Comparison of ENCODE assay signal across 13 cellular contexts in the genomic region with DNA sequence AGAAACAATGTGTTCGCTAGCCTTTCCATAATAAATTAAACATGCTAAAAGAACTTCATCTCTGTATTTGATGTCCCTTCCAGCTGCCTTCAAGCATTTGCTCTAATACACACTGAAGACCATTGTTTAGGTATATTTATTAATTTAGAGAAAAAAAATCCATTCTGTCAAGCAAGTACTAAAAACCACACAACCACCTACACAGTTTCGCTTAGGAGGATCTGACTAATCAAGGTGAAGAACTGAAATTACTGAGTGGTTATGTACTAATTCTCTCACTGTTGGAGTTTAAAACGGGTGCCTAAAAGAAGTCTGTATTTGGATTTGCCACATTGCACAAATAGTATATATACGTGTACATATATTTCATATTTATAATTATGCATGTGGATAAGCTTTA. TPM values are rescaled to one million over a fixed set of nuclear protein-coding genes. Genes with fewer than 3 reads are reported as not detected.
DNase-seq lines count a peak whose midpoint lies in the region; ATAC-seq and TF ChIP-seq lines count a peak whose summit lies in the region.
"Had no signal": no experiment of that assay in that cellular context is flagged by ENCODE, and none has a peak within 500 bp of the region (broad histone marks: within the 10 kb centered on the region; RNA-seq: fewer than 3 reads in every experiment).

No MANE protein-coding gene starts in this region.

- no peak overlapping the region for H3K4me3 ChIP-seq in MG63
- no peak overlapping the region for H3K4me3 ChIP-seq in lower lobe of right lung
- H3K4me3 ChIP-seq: ascending aorta, thyroid gland had no signal

- no peaks in the 10 kb centered on the region for H3K4me1 ChIP-seq in lower lobe of right lung
- H3K4me1 ChIP-seq: ascending aorta, thyroid gland had no signal

- no peak overlapping the region for H3K27ac ChIP-seq in lower lobe of right lung
- H3K27ac ChIP-seq: ascending aorta, thyroid gland had no signal

- H3K36me3 ChIP-seq in MG63 (no peaks in the 10 kb centered on the region), lower lobe of right lung (no peaks in the 10 kb centered on the region)
- H3K36me3 ChIP-seq: ascending aorta, thyroid gland had no signal

- H3K9me3 ChIP-seq in MG63 (no peaks in the 10 kb centered on the region), lower lobe of right lung (no peaks in the 10 kb centered on the region)
- H3K9me3 ChIP-seq: ascending aorta, thyroid gland had no signal

- H3K27me3 ChIP-seq in MG63: no peaks in the 10 kb centered on the region
- no peaks in the 10 kb centered on the region for H3K27me3 ChIP-seq in lower lobe of right lung (ENCODE audit: low read depth)
- H3K27me3 ChIP-seq: ascending aorta, thyroid gland had no signal

- peak; percentile 79 for ATAC-seq in GM18505 (IDR thresholded peaks at IDR 0.05; ENCODE audit: unreplicated experiment)
- ATAC-seq in GM19351 (IDR thresholded peaks at IDR 0.05; ENCODE audit: unreplicated experiment): peak; percentile 94
- peak; percentile 80 for ATAC-seq in HG02870 (IDR thresholded peaks at IDR 0.05; ENCODE audit: unreplicated experiment)
- ATAC-seq in HG03575 (IDR thresholded peaks at IDR 0.05; ENCODE audit: extremely low read depth, insufficient number of reproducible peaks, low FRiP score, unreplicated experiment): peak; percentile 72
- no peak for ATAC-seq in lower lobe of right lung

- intact Hi-C loops in lower lobe of right lung (cut with DNase I): no loop called here

- no peak for TF ChIP-seq CTCF in lower lobe of right lung (IDR thresholded peaks at IDR 0.05)

- DNase-seq in DMS 273 (lab: John Stamatoyannopoulos, UW; ENCODE audit: unreplicated experiment) (no peak), GF-D8 (lab: John Stamatoyannopoulos, UW) (no peak), MG63 (no peak), lower lobe of right lung (no peak)
- DNase-seq: activated CD4-positive, alpha-beta T cell treated with anti-CD3 and anti-CD28 coated beads for 4 hours; endodermal cell; SIG-M5; thyroid gland had no signal

- TF ChIP-seq POLR2A in GM18505 (IDR thresholded peaks at IDR 0.05; ENCODE audit: borderline replicate concordance, extremely low read depth, insufficient read depth, insufficient read length): no peak

RNA-seq across cellular contexts. Expression of gene GMDS, which starts 58.9 kb away (rescaled TPM):
- total RNA-seq in MG63 (2014; rRNA removed; shearing (Covaris generic); ENCODE audit: low replicate concordance): 0.22 and 1.8 TPM in 2 replicates
- 12.7 TPM for total RNA-seq in lower lobe of right lung

Comparison
In these comparisons a context has a peak if more than half of its experiments do, and no peak if none do; other contexts are left out.
1. ATAC-seq: peak in GM18505 (single experiment), GM19351 (single experiment), HG02870 (single experiment) and HG03575 (single experiment); none in lower lobe of right lung (0 of 2).